ENCODE assay signal across 21 cellular contexts in genomic region chr10:114664127-114664526, GRCh38. TPM values are rescaled to one million over a fixed set of nuclear protein-coding genes. Genes with fewer than 3 reads are reported as not detected.
A peak's percentile ranks its signal among the peaks of the same experiment; 100 is the strongest.
DNase-seq lines count a peak whose midpoint lies in the region; ATAC-seq and TF ChIP-seq lines count a peak whose summit lies in the region.
"Had no signal": no experiment of that assay in that cellular context is flagged by ENCODE, and none has a peak within 500 bp of the region (broad histone marks: within the 10 kb centered on the region; RNA-seq: fewer than 3 reads in every experiment).

No MANE protein-coding gene starts in this region.

- no peak for TF ChIP-seq CTCF in cardiac muscle cell (IDR thresholded peaks at IDR 0.05; ENCODE audit: low read depth, low read length)
- no peak for TF ChIP-seq CTCF in left lung (IDR thresholded peaks at IDR 0.05)

- in situ Hi-C loops in G401 (cut with HindIII; ENCODE audit: low sequenced_read_pairs): no loop called here

- peaks cover 33% of the 10 kb centered on the region for H3K4me1 ChIP-seq in cardiac muscle cell (ENCODE audit: low read depth)
- peaks cover 9 to 15% of the 10 kb centered on the region in 2 donors for H3K4me1 ChIP-seq in left lung

- no peaks in the 10 kb centered on the region for H3K9me3 ChIP-seq in cardiac muscle cell (ENCODE audit: low read depth)
- no peaks in the 10 kb centered on the region for H3K9me3 ChIP-seq in left lung
- H3K9me3 ChIP-seq: HAP-1 had no signal

- no peak overlapping the region for H3K4me3 ChIP-seq in cardiac muscle cell
- no peak overlapping the region for H3K4me3 ChIP-seq in left lung
- H3K4me3 ChIP-seq: HAP-1, K562, skin epidermis had no signal

- ATAC-seq in left lung: peak; percentile 25
- ATAC-seq: activated T-cell treated with anti-CD3 and anti-CD28 coated beads, Interleukin-2, amount 50 U/mL, for 4 hours; K562; stimulated activated naive CD8-positive, alpha-beta T cell treated with anti-CD3 and anti-CD28 coated beads, Interleukin-15, amount 100 ng/mL, for 72 hours had no signal

- DNase-seq in cardiac muscle cell (ENCODE audit: low read depth in 1 of 2, low spot score in 1 of 2) (no peak), cardiac septum (ENCODE audit: low spot score) (no peak), left lung (no peak), dedifferentiated amniotic fluid mesenchymal stem cell (ENCODE audit: extremely low spot score) (no peak), DMS79 (lab: John Stamatoyannopoulos, UW) (no peak), G401 (ENCODE audit: low spot score) (no peak)
- DNase-seq: activated CD4-positive, alpha-beta T cell treated with anti-CD3 and anti-CD28 coated beads, Interleukin-2, amount 10 ng/mL, durations not matched to agents 24 days and 14 days; activated gamma-delta T cell treated with Interleukin-2 at 50 U/mL for 16 hours; activated T-cell treated with anti-CD3 and anti-CD28 coated beads, Interleukin-2, amount 50 U/mL, for 4 hours; cerebellar nuclear complex; effector CD4-positive, alpha-beta T cell; GF-D8; naive B cell; NCI-H1105 treated with DMSO at 0.1 percent for 48 hours; NCI-H2081 treated with DMSO at 0.1 percent for 48 hours; stimulated activated naive CD8-positive, alpha-beta T cell treated with anti-CD3 and anti-CD28 coated beads, Interleukin-15, amount 100 ng/mL, for 72 hours had no signal

- intact Hi-C loops in cardiac septum (cut with DNase I) (no loop called here), left lung (cut with DNase I) (no loop called here)

- H3K27ac ChIP-seq in cardiac muscle cell (peak overlapping the region; percentile 80), cingulate gyrus (ENCODE audit: low read depth, low read length) (peak overlapping the region; percentile 26), left lung (no peak overlapping the region)
- H3K27ac ChIP-seq: skin epidermis, VCaP had no signal

- H3K27me3 ChIP-seq in cardiac muscle cell (no peaks in the 10 kb centered on the region), left lung (no peaks in the 10 kb centered on the region)

- no peaks in the 10 kb centered on the region for H3K36me3 ChIP-seq in cardiac muscle cell
- no peaks in the 10 kb centered on the region for H3K36me3 ChIP-seq in left lung
- H3K36me3 ChIP-seq: HAP-1 had no signal

RNA-seq across cellular contexts. Expression of gene ABLIM1, which starts 6.1 kb away (rescaled TPM):
- total RNA-seq in cardiac muscle cell: 96.1 and 148 TPM in 2 replicates
- polyA plus RNA-seq in cardiac muscle cell: 105 and 155 TPM in 2 replicates
- total RNA-seq in cardiac septum: 473 TPM
- total RNA-seq in left lung: 100 to 1,000 TPM in 1 of 2 donors, 10 to 100 TPM in 1; 80.5 to 195 TPM
- 1.5 and 2.1 TPM in 2 replicates for total RNA-seq in G401 (2014; rRNA removed; shearing (Covaris generic))

Comparison
In these comparisons a context has a peak if more than half of its experiments do, and no peak if none do; other contexts are left out.
1. H3K27ac ChIP-seq: peak in cardiac muscle cell (single experiment) and cingulate gyrus (single experiment); none in left lung (0 of 2).
2. RNA of gene ABLIM1, which starts 6.1 kb away (total RNA-seq): 473 TPM in cardiac septum (single experiment), 80.5 to 195 TPM in left lung and 96.1 to 148 TPM in cardiac muscle cell; 1.5 to 2.1 TPM in G401; every median in the first group is over 10 times any median in the second.